In the genomic region with DNA sequence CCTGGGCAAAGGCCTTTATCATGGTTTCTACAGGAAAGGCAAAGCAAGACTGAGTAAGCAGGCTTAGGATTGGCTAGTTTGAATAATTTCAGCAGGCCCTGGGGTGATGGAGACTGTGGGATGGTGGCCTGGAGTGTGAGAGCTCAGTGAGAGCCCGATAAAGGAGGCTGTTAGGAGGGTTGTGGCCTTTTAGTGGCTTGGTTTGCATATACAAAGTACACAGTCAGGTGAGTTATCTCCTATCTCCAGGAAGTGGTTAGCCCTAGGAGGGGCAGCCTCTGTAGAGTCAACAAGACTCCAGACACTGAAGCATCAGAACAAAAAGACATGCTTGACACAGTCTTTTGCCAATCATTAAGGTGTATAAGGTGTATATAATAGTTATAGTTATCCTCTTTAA, we compare ENCODE assay signal across 9 cellular contexts.
DNase-seq lines count a peak whose midpoint lies in the region; ATAC-seq and TF ChIP-seq lines count a peak whose summit lies in the region.
"Had no signal": no experiment of that assay in that cellular context is flagged by ENCODE, and none has a peak within 500 bp of the region (broad histone marks: within the 10 kb centered on the region; RNA-seq: fewer than 3 reads in every experiment).

No MANE protein-coding gene starts in this region.

- H3K9me3 ChIP-seq in prostate gland = no peaks in the 10 kb centered on the region

- no peaks in the 10 kb centered on the region for H3K4me1 ChIP-seq in prostate gland (replicated peaks)

- no peak for TF ChIP-seq POLR2A in prostate gland (IDR thresholded peaks at IDR 0.05)

- peaks cover 21% of the 10 kb centered on the region for H3K9me3 Mint-ChIP-seq in activated T-helper 1 cell treated with anti-CD3 and anti-CD28 coated beads, Interleukin-12 subunit alpha, Interleukin-12 subunit beta, Interleukin-2, Interleukin-4 antibody, amounts not matched to agents 30 ng/mL and 10 ng/mL and 1 ng/mL, durations not matched to agents 14 hours and 24 hours and 36 hours

- no peak overlapping the region for H3K4me3 ChIP-seq in prostate gland

- DNase-seq in NCI-H510A treated with DMSO at 0.1 percent for 48 hours (lab: John Stamatoyannopoulos, UW) = peak; percentile 5
- DNase-seq in activated T-helper 1 cell treated with anti-CD3 and anti-CD28 coated beads, Interleukin-12 subunit alpha, Interleukin-12 subunit beta, Interleukin-2, Interleukin-4 antibody, amounts not matched to agents 30 ng/mL and 10 ng/mL and 1 ng/mL, durations not matched to agents 14 hours and 24 hours and 36 hours (ENCODE audit: low spot score) = peak; percentile 37
- DNase-seq in stimulated activated CD4-positive, alpha-beta T cell treated with anti-CD3 and anti-CD28 coated beads, Interleukin-2, amount 100 ng/mL, for 24 hours = peak; percentile 5 to 24
- no peak for DNase-seq in prostate gland (ENCODE audit: low spot score)
- DNase-seq: SK-N-SH had no signal

- H3K27me3 Mint-ChIP-seq in activated T-helper 1 cell treated with anti-CD3 and anti-CD28 coated beads, Interleukin-12 subunit alpha, Interleukin-12 subunit beta, Interleukin-2, Interleukin-4 antibody, amounts not matched to agents 30 ng/mL and 10 ng/mL and 1 ng/mL, durations not matched to agents 14 hours and 24 hours and 36 hours (ENCODE audit: insufficient read depth) = no peaks in the 10 kb centered on the region

- peak; percentile 55 for ATAC-seq in GM21381 (IDR thresholded peaks at IDR 0.05; ENCODE audit: unreplicated experiment)
- ATAC-seq in GM18870 (IDR thresholded peaks at IDR 0.05; ENCODE audit: unreplicated experiment) = no peak
- ATAC-seq in GM21390 (IDR thresholded peaks at IDR 0.05; ENCODE audit: unreplicated experiment) = no peak
- ATAC-seq in GM19035 (IDR thresholded peaks at IDR 0.05; ENCODE audit: unreplicated experiment) = no peak

- no peaks in the 10 kb centered on the region for H3K27me3 ChIP-seq in prostate gland (replicated peaks; ENCODE audit: insufficient read depth)

- H3K4me3 Mint-ChIP-seq in activated T-helper 1 cell treated with anti-CD3 and anti-CD28 coated beads, Interleukin-12 subunit alpha, Interleukin-12 subunit beta, Interleukin-2, Interleukin-4 antibody, amounts not matched to agents 30 ng/mL and 10 ng/mL and 1 ng/mL, durations not matched to agents 14 hours and 24 hours and 36 hours = no peak overlapping the region

- no peak overlapping the region for H3K27ac Mint-ChIP-seq in activated T-helper 1 cell treated with anti-CD3 and anti-CD28 coated beads, Interleukin-12 subunit alpha, Interleukin-12 subunit beta, Interleukin-2, Interleukin-4 antibody, amounts not matched to agents 30 ng/mL and 10 ng/mL and 1 ng/mL, durations not matched to agents 14 hours and 24 hours and 36 hours

- H3K27ac ChIP-seq in prostate gland = no peak overlapping the region

- no peak for TF ChIP-seq CTCF in prostate gland (IDR thresholded peaks at IDR 0.05)

- H3K4me1 Mint-ChIP-seq in activated T-helper 1 cell treated with anti-CD3 and anti-CD28 coated beads, Interleukin-12 subunit alpha, Interleukin-12 subunit beta, Interleukin-2, Interleukin-4 antibody, amounts not matched to agents 30 ng/mL and 10 ng/mL and 1 ng/mL, durations not matched to agents 14 hours and 24 hours and 36 hours (ENCODE audit: low read depth) = peaks cover 29% of the 10 kb centered on the region

- H3K36me3 Mint-ChIP-seq in activated T-helper 1 cell treated with anti-CD3 and anti-CD28 coated beads, Interleukin-12 subunit alpha, Interleukin-12 subunit beta, Interleukin-2, Interleukin-4 antibody, amounts not matched to agents 30 ng/mL and 10 ng/mL and 1 ng/mL, durations not matched to agents 14 hours and 24 hours and 36 hours (ENCODE audit: low read depth) = peaks cover 3% of the 10 kb centered on the region

- WGBS in prostate gland = 55% methylated on average over 1 of the region's 1 CpG

- intact Hi-C loops in activated T-helper 1 cell treated with anti-CD3 and anti-CD28 coated beads, Interleukin-12 subunit alpha, Interleukin-12 subunit beta, Interleukin-2, Interleukin-4 antibody, amounts not matched to agents 30 ng/mL and 10 ng/mL and 1 ng/mL, durations not matched to agents 14 hours and 24 hours and 36 hours (cut with micrococcal nuclease) = no loop called here
- intact Hi-C loops in prostate gland (cut with DNase I) = no loop called here

- no peaks in the 10 kb centered on the region for H3K36me3 ChIP-seq in prostate gland
